In the genomic region with DNA sequence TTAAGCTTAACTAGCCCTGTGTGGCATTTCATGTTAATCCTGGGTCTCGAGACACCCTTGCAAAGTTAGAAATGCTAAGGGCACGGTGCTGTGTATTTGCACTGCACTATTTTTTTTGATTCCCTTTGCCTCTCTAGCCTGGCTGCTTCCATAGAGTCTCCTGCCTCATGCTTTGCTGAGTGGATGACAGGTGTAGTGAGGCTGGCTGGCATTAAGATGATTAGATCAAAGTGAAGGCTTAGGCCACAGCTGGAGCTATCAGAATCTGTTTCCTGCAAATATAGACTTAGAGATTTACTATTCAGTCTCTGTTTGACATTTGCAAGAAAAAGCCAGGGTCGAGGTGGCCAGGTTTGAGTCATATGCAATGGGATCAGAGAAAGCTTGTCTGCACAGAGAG, we compare ENCODE assay signal across 8 cellular contexts.
"Had no signal": no experiment of that assay in that cellular context is flagged by ENCODE, and none has a peak within 500 bp of the region (broad histone marks: within the 10 kb centered on the region; RNA-seq: fewer than 3 reads in every experiment).

No MANE protein-coding gene starts in this region.

- H3K27ac ChIP-seq: GM23248 had no signal

- FAIRE-seq: H54, HTR-8/SVneo, K562 had no signal

- H3K9ac ChIP-seq: GM23248 had no signal

- H2AFZ ChIP-seq: GM23248 had no signal

- H3K4me3 ChIP-seq: GM23248, K562 had no signal

- H3K27ac Mint-ChIP-seq: H9 had no signal

- H3K4me3 Mint-ChIP-seq: H9 had no signal

- DNase-seq: GM23248, GOT3, H9, HCEC 1CT, IMR-90 had no signal
